In genomic region chr21:43778469-43779335, GRCh38 we compare ENCODE assay signal across 10 cellular contexts. TPM values are rescaled to one million over a fixed set of nuclear protein-coding genes. Genes with fewer than 3 reads are reported as not detected.
DNase-seq lines count a peak whose midpoint lies in the region; ATAC-seq and TF ChIP-seq lines count a peak whose summit lies in the region.
"Had no signal": no experiment of that assay in that cellular context is flagged by ENCODE, and none has a peak within 500 bp of the region (broad histone marks: within the 10 kb centered on the region; RNA-seq: fewer than 3 reads in every experiment).

No MANE protein-coding gene starts in this region.

- peak overlapping the region; percentile 23 for H2AFZ ChIP-seq in neuronal stem cell (ENCODE audit: low read length)

- H3K4me3 Mint-ChIP-seq in HFFc6: no peak overlapping the region

- ATAC-seq in HG03521 (IDR thresholded peaks at IDR 0.05; ENCODE audit: unreplicated experiment) (no peak), GM21528 (IDR thresholded peaks at IDR 0.05; ENCODE audit: low FRiP score, unreplicated experiment) (no peak)

- no peak overlapping the region for H3K27ac Mint-ChIP-seq in HFFc6

- no peak overlapping the region for H3K9ac ChIP-seq in neuronal stem cell (ENCODE audit: low read depth, low read length, poor library complexity)

- DNase-seq in ELR (ENCODE audit: low read depth) (peak; percentile 51), NB4 (ENCODE audit: low read depth) (peak; percentile 66), astrocyte of the spinal cord (ENCODE audit: low read depth, low spot score) (peak; percentile 53), neuronal stem cell (ENCODE audit: low spot score) (no peak), HFFc6 (no peak), head of caudate nucleus (no peak)
- DNase-seq: amniotic stem cell, occipital lobe had no signal

- H3K79me1 ChIP-seq in neuronal stem cell (ENCODE audit: low read depth, low read length): peaks cover 9% of the 10 kb centered on the region

- in situ Hi-C loops in astrocyte of the spinal cord (cut with HindIII; ENCODE audit: low sequenced_read_pairs): no loop called here

- peaks cover 29% of the 10 kb centered on the region for H3K4me1 Mint-ChIP-seq in HFFc6 (ENCODE audit: low read depth)

- no CpG with 5 or more reads among the region's 20 CpGs for WGBS in neuronal stem cell (ENCODE audit: extremely low coverage in 2 of 2, insufficient read length in 2 of 2, insufficient replicate concordance in 1 of 2), 2 donors

- H2BK12ac ChIP-seq in neuronal stem cell (ENCODE audit: low read length): no peak overlapping the region

- H3K9me3 ChIP-seq in neuronal stem cell (replicated peaks in 1 of 2; ENCODE audit: control insufficient read depth in 2 of 2, insufficient read depth in 1 of 2, low read depth in 1 of 2, low read length in 2 of 2): no peaks in the 10 kb centered on the region

- peaks cover 6 to 9% of the 10 kb centered on the region in 2 donors for H3K4me1 ChIP-seq in neuronal stem cell (ENCODE audit: control insufficient read depth in 2 of 2, insufficient read depth in 1 of 2, low read depth in 1 of 2, low read length in 2 of 2)

- peaks cover 9 to 11% of the 10 kb centered on the region in 2 donors for H3K36me3 ChIP-seq in neuronal stem cell (replicated peaks in 1 of 2; ENCODE audit: control insufficient read depth in 2 of 2, insufficient read depth in 2 of 2, low read length in 2 of 2)

- intact Hi-C loops in head of caudate nucleus (cut with DNase I): no loop called here

- H3K4ac ChIP-seq in neuronal stem cell (ENCODE audit: low read length): peak overlapping the region; percentile 23

- H2AK5ac ChIP-seq in neuronal stem cell (ENCODE audit: low read depth, low read length): peak overlapping the region; percentile 84

- H2BK120ac ChIP-seq in neuronal stem cell (ENCODE audit: low read depth, low read length): no peak overlapping the region

- no peak overlapping the region for H3K4me2 ChIP-seq in neuronal stem cell (ENCODE audit: insufficient read depth, low read length, poor library complexity, severe bottlenecking)

- H3K18ac ChIP-seq in neuronal stem cell (ENCODE audit: low read length): peak overlapping the region; percentile 76

- H3K4me3 ChIP-seq in NB4 (ENCODE audit: low read depth, low read length) (no peak overlapping the region), astrocyte of the spinal cord (ENCODE audit: low read depth, low read length) (no peak overlapping the region), neuronal stem cell (ENCODE audit: low read length in 2 of 2) (no peak overlapping the region)

- H3K27ac ChIP-seq in neuronal stem cell (replicated peaks; ENCODE audit: low read length): no peak overlapping the region

- TF ChIP-seq CTCF in NB4 (IDR thresholded peaks at IDR 0.05; ENCODE audit: low read depth, low read length): no peak
- TF ChIP-seq CTCF in astrocyte of the spinal cord (IDR thresholded peaks at IDR 0.05; ENCODE audit: low read depth, low read length): no peak
- no peak for TF ChIP-seq CTCF in HFFc6 (IDR thresholded peaks at IDR 0.05)

- no peak overlapping the region for H4K8ac ChIP-seq in neuronal stem cell (ENCODE audit: low read depth, low read length)

- no peaks in the 10 kb centered on the region for H3K9me3 Mint-ChIP-seq in HFFc6

- H2BK5ac ChIP-seq in neuronal stem cell (ENCODE audit: low read length): no peak overlapping the region

- H2BK15ac ChIP-seq in neuronal stem cell (ENCODE audit: low read length): peak overlapping the region; percentile 96

- no peak overlapping the region for H3K14ac ChIP-seq in neuronal stem cell (ENCODE audit: low read length)

- no peak for TF ChIP-seq POLR2A in NB4 (IDR thresholded peaks at IDR 0.05; ENCODE audit: extremely low read depth, insufficient read length)

- peaks cover 1% of the 10 kb centered on the region for H3K27me3 Mint-ChIP-seq in HFFc6 (ENCODE audit: insufficient read depth)

- H3K27me3 ChIP-seq in neuronal stem cell (ENCODE audit: control insufficient read depth in 3 of 3, insufficient read depth in 3 of 3, low read depth in 1 of 3, low read length in 3 of 3): no peaks in the 10 kb centered on the region

- peak overlapping the region; percentile 55 for H3K23ac ChIP-seq in neuronal stem cell (ENCODE audit: low read depth, low read length, poor library complexity)

- H4K91ac ChIP-seq in neuronal stem cell (ENCODE audit: low read depth, low read length, poor library complexity): no peak overlapping the region

- peaks cover 11% of the 10 kb centered on the region for H3K36me3 Mint-ChIP-seq in HFFc6 (ENCODE audit: low read depth)

RNA-seq across cellular contexts. Expression of gene CSTB, which starts 2.6 kb away (rescaled TPM):
- 86.0 TPM for polyA plus RNA-seq in neuronal stem cell (2013, experiment 1 of 2)
- 88.8 TPM for polyA plus RNA-seq in neuronal stem cell (2013, experiment 2 of 2)
- total RNA-seq in HFFc6 (2021; fragmentation: NEBNext Ultra II Directional; extraction: Animal tissue kit (Norgen Biotek cat#: 25700)): 10 to 100 TPM; 56.7 to 71.4 (median 66.9) TPM

RNA-seq across cellular contexts. Expression of gene RRP1, which starts 10.7 kb away (rescaled TPM):
- 18.5 TPM for polyA plus RNA-seq in neuronal stem cell (2013, experiment 1 of 2)
- polyA plus RNA-seq in neuronal stem cell (2013, experiment 2 of 2): 19.3 TPM
- total RNA-seq in HFFc6 (2021; fragmentation: NEBNext Ultra II Directional; extraction: Animal tissue kit (Norgen Biotek cat#: 25700)): 10 to 100 TPM; 19.9 to 24.8 (median 23.0) TPM

RNA-seq across cellular contexts. Expression of gene PDXK, which starts 59.8 kb away (rescaled TPM):
- polyA plus RNA-seq in neuronal stem cell (2013, experiment 1 of 2): 29.4 TPM
- 26.2 TPM for polyA plus RNA-seq in neuronal stem cell (2013, experiment 2 of 2)
- 100 to 1,000 TPM; 154 to 160 (median 157) TPM for total RNA-seq in HFFc6 (2021; fragmentation: NEBNext Ultra II Directional; extraction: Animal tissue kit (Norgen Biotek cat#: 25700))

Comparison
In these comparisons a context has a peak if more than half of its experiments do, and no peak if none do; other contexts are left out.
1. DNase-seq: peak in ELR (single experiment), NB4 (single experiment) and astrocyte of the spinal cord (single experiment); none in neuronal stem cell (single experiment), HFFc6 (single experiment) and head of caudate nucleus (0 of 42).